ENCODE assay signal across 26 cellular contexts in the genomic region with DNA sequence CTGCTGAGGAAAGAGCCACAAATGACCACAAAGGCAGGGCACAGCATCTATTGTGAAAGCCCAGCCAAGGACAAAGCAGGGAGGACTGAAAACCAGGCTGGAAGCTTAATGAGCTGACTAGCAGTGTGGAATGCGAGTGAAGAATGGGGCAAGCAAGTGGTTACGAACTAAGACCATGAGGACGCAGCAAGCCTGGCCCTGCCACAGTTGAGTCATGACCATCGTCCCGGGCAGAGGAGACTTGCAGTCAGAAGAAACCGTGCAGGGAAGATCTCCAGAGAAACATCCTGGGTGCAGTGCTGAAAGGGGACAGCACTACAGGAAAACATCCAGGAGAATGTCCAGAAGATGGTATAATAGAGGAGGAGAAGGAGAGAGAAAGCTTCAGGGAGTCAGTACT.
"Had no signal": no experiment of that assay in that cellular context is flagged by ENCODE, and none has a peak within 500 bp of the region (broad histone marks: within the 10 kb centered on the region; RNA-seq: fewer than 3 reads in every experiment).

No MANE protein-coding gene starts in this region.

- H3K27ac Mint-ChIP-seq: natural killer cell; nephron; progenitor cell of endocrine pancreas; stimulated activated effector memory CD8-positive, alpha-beta T cell treated with anti-CD3 and anti-CD28 coated beads, Interleukin-12 subunit alpha, Interleukin-12 subunit beta, amount 100 ng/mL, for 72 hours; stimulated activated naive B cell treated with anti-CD40 and anti-IgM and Interleukin-4, amounts not matched to agents 10 μg/mL and 1 μg/mL and 100 μg/mL, for 72 hours; stimulated activated naive CD8-positive, alpha-beta T cell treated with anti-CD3 and anti-CD28 coated beads, Interleukin-15, Interleukin-2, amounts not matched to agents 100 ng/mL and 50 ng/mL, for 24 hours had no signal

- H3K27ac ChIP-seq: ovary, parathyroid adenoma, psoas muscle, right lobe of liver, sigmoid colon, stomach, thoracic aorta, thyroid gland, tibial nerve, upper lobe of left lung, vagina had no signal

- DNase-seq: natural killer cell; occipital lobe; ovary; psoas muscle; right cardiac atrium; right lobe of liver; sigmoid colon; small intestine; stimulated activated CD4-positive, alpha-beta T cell treated with anti-CD3 and anti-CD28 coated beads, Interleukin-15, amount 100 ng/mL, for 24 hours; stimulated activated CD4-positive, alpha-beta T cell treated with anti-CD3 and anti-CD28 coated beads, Interleukin-2, amount 100 ng/mL, for 24 hours; stimulated activated CD4-positive, alpha-beta T cell treated with anti-CD3 and anti-CD28 coated beads, Interleukin-2, amount 100 ng/mL, for 48 hours; stimulated activated CD4-positive, alpha-beta T cell treated with anti-CD3 and anti-CD28 coated beads, Interleukin-4, amount 100 ng/mL, for 24 hours; stimulated activated naive B cell treated with anti-CD40 and anti-IgM and Interleukin-4, amounts not matched to agents 10 μg/mL and 1 μg/mL and 100 μg/mL, for 72 hours; stimulated activated naive CD4-positive, alpha-beta T cell treated with Interleukin-2 at 50 U/mL for 16 hours; stomach; thyroid gland; trophoblast cell; upper lobe of left lung had no signal

- H3K4me1 ChIP-seq: parathyroid adenoma, psoas muscle, right lobe of liver, sigmoid colon, stomach, thyroid gland, tibial nerve, upper lobe of left lung, vagina had no signal

- H3K4me3 Mint-ChIP-seq: natural killer cell; nephron; stimulated activated effector memory CD8-positive, alpha-beta T cell treated with anti-CD3 and anti-CD28 coated beads, Interleukin-12 subunit alpha, Interleukin-12 subunit beta, amount 100 ng/mL, for 72 hours; stimulated activated naive B cell treated with anti-CD40 and anti-IgM and Interleukin-4, amounts not matched to agents 10 μg/mL and 1 μg/mL and 100 μg/mL, for 72 hours; stimulated activated naive CD8-positive, alpha-beta T cell treated with anti-CD3 and anti-CD28 coated beads, Interleukin-15, Interleukin-2, amounts not matched to agents 100 ng/mL and 50 ng/mL, for 24 hours had no signal

- H3K9me3 ChIP-seq: ovary, psoas muscle, right lobe of liver, sigmoid colon, stomach, thoracic aorta, thyroid gland, tibial nerve, upper lobe of left lung, vagina had no signal

- H3K36me3 ChIP-seq: ovary, right lobe of liver, sigmoid colon, stomach, thoracic aorta, thyroid gland, tibial nerve, upper lobe of left lung, vagina had no signal

- H3K9ac ChIP-seq: parathyroid adenoma had no signal

- H3K9me3 Mint-ChIP-seq: stimulated activated effector memory CD8-positive, alpha-beta T cell treated with anti-CD3 and anti-CD28 coated beads, Interleukin-12 subunit alpha, Interleukin-12 subunit beta, amount 100 ng/mL, for 72 hours; stimulated activated naive CD8-positive, alpha-beta T cell treated with anti-CD3 and anti-CD28 coated beads, Interleukin-15, Interleukin-2, amounts not matched to agents 100 ng/mL and 50 ng/mL, for 24 hours had no signal

- ATAC-seq: natural killer cell; psoas muscle; right cardiac atrium; right lobe of liver; stimulated activated effector memory CD8-positive, alpha-beta T cell treated with anti-CD3 and anti-CD28 coated beads, Interleukin-12 subunit alpha, Interleukin-12 subunit beta, amount 100 ng/mL, for 72 hours; stimulated activated naive B cell treated with anti-CD40 and anti-IgM and Interleukin-4, amounts not matched to agents 10 μg/mL and 1 μg/mL and 100 μg/mL, for 72 hours had no signal

- H3K4me3 ChIP-seq: ovary, psoas muscle, right lobe of liver, sigmoid colon, stomach, thoracic aorta, thyroid gland, tibial nerve, upper lobe of left lung, vagina had no signal

- H3K36me3 Mint-ChIP-seq: natural killer cell; stimulated activated effector memory CD8-positive, alpha-beta T cell treated with anti-CD3 and anti-CD28 coated beads, Interleukin-12 subunit alpha, Interleukin-12 subunit beta, amount 100 ng/mL, for 72 hours; stimulated activated naive B cell treated with anti-CD40 and anti-IgM and Interleukin-4, amounts not matched to agents 10 μg/mL and 1 μg/mL and 100 μg/mL, for 72 hours had no signal

- H3K4me1 Mint-ChIP-seq: nephron had no signal

- H3K27me3 ChIP-seq: ovary, right lobe of liver, sigmoid colon, stomach, thyroid gland, tibial nerve, upper lobe of left lung, vagina had no signal

- H2AFZ ChIP-seq: parathyroid adenoma had no signal
